In genomic region chr5:159417170-159417569, GRCh38 we compare ENCODE assay signal across 8 cellular contexts.
"Had no signal": no experiment of that assay in that cellular context is flagged by ENCODE, and none has a peak within 500 bp of the region (broad histone marks: within the 10 kb centered on the region; RNA-seq: fewer than 3 reads in every experiment).

No MANE protein-coding gene starts in this region.

- FAIRE-seq: G401.6, GM12878, GM12891, GM12892, GM18507, GM19239 had no signal

- H3K4me3 ChIP-seq: GM12878 had no signal

- DNase-seq: GDM1, GF-D8 had no signal

- ATAC-seq: GM12878 had no signal
